11 cellular contexts compared by ENCODE assay signal in genomic region chr15:75167588-75168076, GRCh38. TPM values are rescaled to one million over a fixed set of nuclear protein-coding genes. Genes with fewer than 3 reads are reported as not detected.
DNase-seq lines count a peak whose midpoint lies in the region; ATAC-seq and TF ChIP-seq lines count a peak whose summit lies in the region.
"Had no signal": no experiment of that assay in that cellular context is flagged by ENCODE, and none has a peak within 500 bp of the region (broad histone marks: within the 10 kb centered on the region; RNA-seq: fewer than 3 reads in every experiment).

No MANE protein-coding gene starts in this region.

- no peaks in the 10 kb centered on the region for H3K27me3 Mint-ChIP-seq in activated naive CD8-positive, alpha-beta T cell treated with anti-CD3 and anti-CD28 coated beads, Interleukin-2, amount 50 U/mL, for 24 hours
- H3K27me3 Mint-ChIP-seq in activated naive CD8-positive, alpha-beta T cell treated with anti-CD3 and anti-CD28 coated beads for 36 hours, result peaks cover 7% of the 10 kb centered on the region
- H3K27me3 Mint-ChIP-seq: progenitor cell of endocrine pancreas had no signal

- H3K79me2 ChIP-seq in smooth muscle cell (ENCODE audit: low read depth), result no peaks in the 10 kb centered on the region

- WGBS in smooth muscle cell (ENCODE audit: low lambda C conversion rate), result 60% methylated on average over 4 of the region's 4 CpGs

- no peak overlapping the region for H3K9ac ChIP-seq in smooth muscle cell (ENCODE audit: low read depth)

- no peaks in the 10 kb centered on the region for H3K27me3 ChIP-seq in RWPE2 (ENCODE audit: insufficient read depth, poor library complexity, severe bottlenecking)
- no peaks in the 10 kb centered on the region for H3K27me3 ChIP-seq in smooth muscle cell (ENCODE audit: low read depth)

- H3K4me2 ChIP-seq in smooth muscle cell, result no peak overlapping the region

- H3K4me1 Mint-ChIP-seq in activated naive CD8-positive, alpha-beta T cell treated with anti-CD3 and anti-CD28 coated beads, Interleukin-2, amount 50 U/mL, for 24 hours, result peaks cover 50% of the 10 kb centered on the region
- peaks cover 35% of the 10 kb centered on the region for H3K4me1 Mint-ChIP-seq in activated naive CD8-positive, alpha-beta T cell treated with anti-CD3 and anti-CD28 coated beads for 36 hours

- peak overlapping the region; percentile 88 for H3K27ac ChIP-seq in RWPE2 (ENCODE audit: poor library complexity, severe bottlenecking)
- H3K27ac ChIP-seq in smooth muscle cell (ENCODE audit: low read depth), result peak overlapping the region; percentile 42

- no peak overlapping the region for H3K27ac Mint-ChIP-seq in activated naive CD8-positive, alpha-beta T cell treated with anti-CD3 and anti-CD28 coated beads, Interleukin-2, amount 50 U/mL, for 24 hours
- H3K27ac Mint-ChIP-seq in activated naive CD8-positive, alpha-beta T cell treated with anti-CD3 and anti-CD28 coated beads for 36 hours, result no peak overlapping the region
- H3K27ac Mint-ChIP-seq: progenitor cell of endocrine pancreas had no signal

- no peak for TF ChIP-seq CTCF in RWPE2 (IDR thresholded peaks at IDR 0.05; ENCODE audit: poor library complexity, severe bottlenecking)
- TF ChIP-seq CTCF in smooth muscle cell (IDR thresholded peaks at IDR 0.05; ENCODE audit: borderline replicate concordance, insufficient read depth, poor library complexity, severe bottlenecking), result no peak

- no peak overlapping the region for H2AFZ ChIP-seq in smooth muscle cell (ENCODE audit: low read depth)

- DNase-seq in activated naive CD8-positive, alpha-beta T cell treated with anti-CD3 and anti-CD28 coated beads, Interleukin-2, amount 50 U/mL, for 24 hours, result peak; percentile 35
- DNase-seq in activated naive CD8-positive, alpha-beta T cell treated with anti-CD3 and anti-CD28 coated beads for 36 hours, result no peak
- DNase-seq in RWPE2 (ENCODE audit: low spot score) (no peak), dedifferentiated amniotic fluid mesenchymal stem cell (ENCODE audit: extremely low spot score) (peak; percentile 46), smooth muscle cell (lab: John Stamatoyannopoulos, UW; ENCODE audit: unreplicated experiment) (no peak), activated gamma-delta T cell (lab: John Stamatoyannopoulos, UW) (no peak), KBM-7 (no peak)
- DNase-seq: glutamatergic neuron, NCI-H1930 had no signal

- H3F3A ChIP-seq in smooth muscle cell (ENCODE audit: low read depth), result peaks cover 4% of the 10 kb centered on the region

- H3K4me3 Mint-ChIP-seq in activated naive CD8-positive, alpha-beta T cell treated with anti-CD3 and anti-CD28 coated beads, Interleukin-2, amount 50 U/mL, for 24 hours, result no peak overlapping the region
- no peak overlapping the region for H3K4me3 Mint-ChIP-seq in activated naive CD8-positive, alpha-beta T cell treated with anti-CD3 and anti-CD28 coated beads for 36 hours

- H4K20me1 ChIP-seq in smooth muscle cell (ENCODE audit: low read depth), result no peaks in the 10 kb centered on the region

- in situ Hi-C loops in KBM-7 (cut with MboI; ENCODE audit: low pct_unique_long_range_greater_than_20kb, low sequenced_read_pairs), result no loop called here

- peaks cover 2% of the 10 kb centered on the region for H3K36me3 Mint-ChIP-seq in activated naive CD8-positive, alpha-beta T cell treated with anti-CD3 and anti-CD28 coated beads, Interleukin-2, amount 50 U/mL, for 24 hours (ENCODE audit: low read depth)
- H3K36me3 Mint-ChIP-seq in activated naive CD8-positive, alpha-beta T cell treated with anti-CD3 and anti-CD28 coated beads for 36 hours, result no peaks in the 10 kb centered on the region

- H3K9me3 ChIP-seq in RWPE2 (ENCODE audit: severe bottlenecking) (peaks cover 6% of the 10 kb centered on the region), smooth muscle cell (replicated peaks; ENCODE audit: low read depth) (no peaks in the 10 kb centered on the region)

- H3K4me3 ChIP-seq in RWPE2 (ENCODE audit: severe bottlenecking) (no peak overlapping the region), smooth muscle cell (no peak overlapping the region)

- no peaks in the 10 kb centered on the region for H3K9me3 Mint-ChIP-seq in activated naive CD8-positive, alpha-beta T cell treated with anti-CD3 and anti-CD28 coated beads, Interleukin-2, amount 50 U/mL, for 24 hours
- no peaks in the 10 kb centered on the region for H3K9me3 Mint-ChIP-seq in activated naive CD8-positive, alpha-beta T cell treated with anti-CD3 and anti-CD28 coated beads for 36 hours

- no peaks in the 10 kb centered on the region for H3K36me3 ChIP-seq in RWPE2 (ENCODE audit: low read depth)
- no peaks in the 10 kb centered on the region for H3K36me3 ChIP-seq in smooth muscle cell (ENCODE audit: low read depth)

- H3K4me1 ChIP-seq in RWPE2 (ENCODE audit: insufficient read depth, poor library complexity, severe bottlenecking) (peaks cover 39% of the 10 kb centered on the region), smooth muscle cell (ENCODE audit: low read depth) (no peaks in the 10 kb centered on the region)

- ATAC-seq in activated naive CD8-positive, alpha-beta T cell treated with anti-CD3 and anti-CD28 coated beads, Interleukin-2, amount 50 U/mL, for 24 hours, result no peak
- ATAC-seq in RWPE2 (ENCODE audit: low read depth) (peak; percentile 24), GM21390 (IDR thresholded peaks at IDR 0.05; ENCODE audit: unreplicated experiment) (no peak)

RNA-seq across cellular contexts. Expression of gene C15orf39, which starts 34.0 kb away (rescaled TPM):
- total RNA-seq in activated naive CD8-positive, alpha-beta T cell treated with anti-CD3 and anti-CD28 coated beads for 36 hours, result 10 to 100 TPM; 34.3 to 35.7 TPM
- 7.6 and 8.4 TPM in 2 replicates for total RNA-seq in smooth muscle cell
- 9.3 and 9.7 TPM in 2 replicates for polyA plus RNA-seq in smooth muscle cell

Comparison
In these comparisons a context has a peak if more than half of its experiments do, and no peak if none do; other contexts are left out.
1. DNase-seq: peak in activated naive CD8-positive, alpha-beta T cell treated with anti-CD3 and anti-CD28 coated beads, Interleukin-2, amount 50 U/mL, for 24 hours (single experiment) and dedifferentiated amniotic fluid mesenchymal stem cell (single experiment); none in activated naive CD8-positive, alpha-beta T cell treated with anti-CD3 and anti-CD28 coated beads for 36 hours (single experiment), RWPE2 (single experiment), smooth muscle cell (single experiment), activated gamma-delta T cell (single experiment) and KBM-7 (single experiment).